9 cellular contexts compared by ENCODE assay signal in the genomic region with DNA sequence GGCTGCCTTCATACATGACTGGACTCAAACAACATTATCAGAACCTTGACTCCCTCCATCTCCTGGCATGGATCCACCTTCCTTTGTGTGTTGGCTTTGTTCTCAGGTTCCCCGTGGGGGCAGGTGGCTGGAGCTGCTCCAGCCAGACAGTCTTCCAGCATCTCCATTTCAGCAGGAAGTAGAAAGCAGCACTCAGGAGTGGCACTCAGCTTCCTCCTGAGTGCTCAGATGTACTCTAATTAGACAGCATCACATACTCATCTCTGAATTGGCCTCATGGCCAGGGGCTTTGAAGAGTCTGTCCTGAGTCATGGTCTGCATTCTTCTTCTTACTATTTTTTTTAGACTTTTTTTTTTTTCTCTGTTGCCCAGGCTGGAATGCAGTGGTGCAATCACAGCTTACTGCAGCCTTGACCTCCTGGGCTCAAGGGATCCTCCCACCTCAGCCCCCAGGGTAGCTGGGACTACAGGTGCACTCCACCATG. TPM values are rescaled to one million over a fixed set of nuclear protein-coding genes. Genes with fewer than 3 reads are reported as not detected.
DNase-seq lines count a peak whose midpoint lies in the region; ATAC-seq and TF ChIP-seq lines count a peak whose summit lies in the region.
"Had no signal": no experiment of that assay in that cellular context is flagged by ENCODE, and none has a peak within 500 bp of the region (broad histone marks: within the 10 kb centered on the region; RNA-seq: fewer than 3 reads in every experiment).

No MANE protein-coding gene starts in this region.

- H3K27me3 ChIP-seq in SK-N-SH (ENCODE audit: insufficient read depth): no peaks in the 10 kb centered on the region

- H3K36me3 ChIP-seq in SK-N-SH (replicated peaks in 1 of 2; ENCODE audit: control insufficient read depth in 1 of 2, insufficient read depth in 2 of 2, low read length in 1 of 2): no peaks in the 10 kb centered on the region

- CTCF ChIA-PET in SK-N-SH (lab: Yijun Ruan, JAX): no interaction called here

- H3K9me3 ChIP-seq in SK-N-SH: no peaks in the 10 kb centered on the region; the same call in 1 of the 2 replicates

- no peak for TF ChIP-seq CTCF in C4-2B (conservative IDR thresholded peaks at IDR 0.05)
- TF ChIP-seq CTCF in SK-N-SH (IDR thresholded peaks at IDR 0.05): no peak

- H3K27ac ChIP-seq in C4-2B: peak overlapping the region; percentile 15
- H3K27ac ChIP-seq in SK-N-SH (ENCODE audit: low read depth in 2 of 2, low read length in 1 of 2): peak overlapping the region in 1 of 2 experiments; percentile 14; a peak in 2 of 4 replicates

- no peaks in the 10 kb centered on the region for H4K20me1 ChIP-seq in SK-N-SH (ENCODE audit: insufficient read depth)

- ATAC-seq in GM18873 (IDR thresholded peaks at IDR 0.05; ENCODE audit: low FRiP score, unreplicated experiment) (no peak), GM21825 (IDR thresholded peaks at IDR 0.05; ENCODE audit: unreplicated experiment) (no peak)
- ATAC-seq: GM12878 had no signal

- no peak overlapping the region for H3K9ac ChIP-seq in SK-N-SH

- H3K4me3 ChIP-seq in SK-N-SH (ENCODE audit: low read depth in 2 of 2, low read length in 1 of 2): no peak overlapping the region
- H3K4me3 ChIP-seq: GM12878 had no signal

- POLR2A ChIA-PET in SK-N-SH (lab: Yijun Ruan, JAX): no interaction called here

- H3K79me2 ChIP-seq in SK-N-SH (ENCODE audit: insufficient read depth): no peaks in the 10 kb centered on the region

- peaks cover 7% of the 10 kb centered on the region for H3F3A ChIP-seq in SK-N-SH (replicated peaks; ENCODE audit: insufficient read depth)

- H2AFZ ChIP-seq in SK-N-SH (ENCODE audit: low read depth): no peak overlapping the region

- no peaks in the 10 kb centered on the region for H3K9me2 ChIP-seq in SK-N-SH

- TF ChIP-seq EP300 in SK-N-SH (IDR thresholded peaks at IDR 0.05; ENCODE audit: borderline replicate concordance in 1 of 2, low read depth in 1 of 2, low read length in 1 of 2): no peak

- in situ Hi-C loops in KBM-7 (cut with MboI; ENCODE audit: low pct_unique_long_range_greater_than_20kb, low sequenced_read_pairs): no loop called here

- WGBS in SK-N-SH (ENCODE audit: low lambda C conversion rate): 13% methylated on average over 1 of the region's 1 CpG

- H3K4me1 ChIP-seq in SK-N-SH (ENCODE audit: control insufficient read depth in 1 of 2, insufficient read depth in 2 of 2, low read depth in 1 of 2, low read length in 1 of 2): peaks cover 0 to 3% of the 10 kb centered on the region in 2 experiments; a peak in 2 of 4 replicates

- H3K4me2 ChIP-seq in SK-N-SH: no peak overlapping the region

- DNase-seq in KBM-7 (peak; percentile 24), SK-N-SH (no peak), islet precursor cell (peak; percentile 94), SK-N-DZ (ENCODE audit: low spot score) (no peak), GM19240 (ENCODE audit: insufficient read length, low spot score) (no peak)

- no peak for TF ChIP-seq RAD21 in SK-N-SH (IDR thresholded peaks at IDR 0.05; ENCODE audit: low read length)

TF ChIP-seq in SK-N-SH, 30 proteins besides CTCF, POLR2A, EP300 and RAD21:
- TF ChIP-seq, protein P1, sequence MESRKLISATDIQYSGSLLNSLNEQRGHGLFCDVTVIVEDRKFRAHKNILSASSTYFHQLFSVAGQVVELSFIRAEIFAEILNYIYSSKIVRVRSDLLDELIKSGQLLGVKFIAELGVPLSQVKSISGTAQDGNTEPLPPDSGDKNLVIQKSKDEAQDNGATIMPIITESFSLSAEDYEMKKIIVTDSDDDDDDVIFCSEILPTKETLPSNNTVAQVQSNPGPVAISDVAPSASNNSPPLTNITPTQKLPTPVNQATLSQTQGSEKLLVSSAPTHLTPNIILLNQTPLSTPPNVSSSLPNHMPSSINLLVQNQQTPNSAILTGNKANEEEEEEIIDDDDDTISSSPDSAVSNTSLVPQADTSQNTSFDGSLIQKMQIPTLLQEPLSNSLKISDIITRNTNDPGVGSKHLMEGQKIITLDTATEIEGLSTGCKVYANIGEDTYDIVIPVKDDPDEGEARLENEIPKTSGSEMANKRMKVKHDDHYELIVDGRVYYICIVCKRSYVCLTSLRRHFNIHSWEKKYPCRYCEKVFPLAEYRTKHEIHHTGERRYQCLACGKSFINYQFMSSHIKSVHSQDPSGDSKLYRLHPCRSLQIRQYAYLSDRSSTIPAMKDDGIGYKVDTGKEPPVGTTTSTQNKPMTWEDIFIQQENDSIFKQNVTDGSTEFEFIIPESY (IDR thresholded peaks at IDR 0.05; ENCODE audit: borderline replicate concordance, low read depth): no peak
- TF ChIP-seq, protein P2, sequence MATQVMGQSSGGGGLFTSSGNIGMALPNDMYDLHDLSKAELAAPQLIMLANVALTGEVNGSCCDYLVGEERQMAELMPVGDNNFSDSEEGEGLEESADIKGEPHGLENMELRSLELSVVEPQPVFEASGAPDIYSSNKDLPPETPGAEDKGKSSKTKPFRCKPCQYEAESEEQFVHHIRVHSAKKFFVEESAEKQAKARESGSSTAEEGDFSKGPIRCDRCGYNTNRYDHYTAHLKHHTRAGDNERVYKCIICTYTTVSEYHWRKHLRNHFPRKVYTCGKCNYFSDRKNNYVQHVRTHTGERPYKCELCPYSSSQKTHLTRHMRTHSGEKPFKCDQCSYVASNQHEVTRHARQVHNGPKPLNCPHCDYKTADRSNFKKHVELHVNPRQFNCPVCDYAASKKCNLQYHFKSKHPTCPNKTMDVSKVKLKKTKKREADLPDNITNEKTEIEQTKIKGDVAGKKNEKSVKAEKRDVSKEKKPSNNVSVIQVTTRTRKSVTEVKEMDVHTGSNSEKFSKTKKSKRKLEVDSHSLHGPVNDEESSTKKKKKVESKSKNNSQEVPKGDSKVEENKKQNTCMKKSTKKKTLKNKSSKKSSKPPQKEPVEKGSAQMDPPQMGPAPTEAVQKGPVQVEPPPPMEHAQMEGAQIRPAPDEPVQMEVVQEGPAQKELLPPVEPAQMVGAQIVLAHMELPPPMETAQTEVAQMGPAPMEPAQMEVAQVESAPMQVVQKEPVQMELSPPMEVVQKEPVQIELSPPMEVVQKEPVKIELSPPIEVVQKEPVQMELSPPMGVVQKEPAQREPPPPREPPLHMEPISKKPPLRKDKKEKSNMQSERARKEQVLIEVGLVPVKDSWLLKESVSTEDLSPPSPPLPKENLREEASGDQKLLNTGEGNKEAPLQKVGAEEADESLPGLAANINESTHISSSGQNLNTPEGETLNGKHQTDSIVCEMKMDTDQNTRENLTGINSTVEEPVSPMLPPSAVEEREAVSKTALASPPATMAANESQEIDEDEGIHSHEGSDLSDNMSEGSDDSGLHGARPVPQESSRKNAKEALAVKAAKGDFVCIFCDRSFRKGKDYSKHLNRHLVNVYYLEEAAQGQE (IDR thresholded peaks at IDR 0.05; ENCODE audit: low read depth, low read length): no peak
- TF ChIP-seq SMC3 (IDR thresholded peaks at IDR 0.05; ENCODE audit: low read depth, low read length): no peak
- no peak for TF ChIP-seq TAF1 (IDR thresholded peaks at IDR 0.05; ENCODE audit: borderline replicate concordance, low read depth, low read length)
- peak; percentile 17; the same call in 1 of the 2 replicates for TF ChIP-seq FOSL2 (IDR thresholded peaks at IDR 0.05; ENCODE audit: borderline replicate concordance, low read depth)
- no peak for TF ChIP-seq MEF2A (IDR thresholded peaks at IDR 0.05; ENCODE audit: borderline replicate concordance, low read depth)
- TF ChIP-seq RXRA (IDR thresholded peaks at IDR 0.05; ENCODE audit: borderline replicate concordance, low read depth): no peak
- TF ChIP-seq GATA2 (CRISPR knock-in tag; IDR thresholded peaks at IDR 0.05): no peak
- TF ChIP-seq FOXM1 (IDR thresholded peaks at IDR 0.05; ENCODE audit: low read depth): no peak
- TF ChIP-seq, protein P3, sequence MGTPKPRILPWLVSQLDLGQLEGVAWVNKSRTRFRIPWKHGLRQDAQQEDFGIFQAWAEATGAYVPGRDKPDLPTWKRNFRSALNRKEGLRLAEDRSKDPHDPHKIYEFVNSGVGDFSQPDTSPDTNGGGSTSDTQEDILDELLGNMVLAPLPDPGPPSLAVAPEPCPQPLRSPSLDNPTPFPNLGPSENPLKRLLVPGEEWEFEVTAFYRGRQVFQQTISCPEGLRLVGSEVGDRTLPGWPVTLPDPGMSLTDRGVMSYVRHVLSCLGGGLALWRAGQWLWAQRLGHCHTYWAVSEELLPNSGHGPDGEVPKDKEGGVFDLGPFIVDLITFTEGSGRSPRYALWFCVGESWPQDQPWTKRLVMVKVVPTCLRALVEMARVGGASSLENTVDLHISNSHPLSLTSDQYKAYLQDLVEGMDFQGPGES (IDR thresholded peaks at IDR 0.05; ENCODE audit: low read depth, low read length): no peak
- no peak for TF ChIP-seq POLR2AphosphoS5 (IDR thresholded peaks at IDR 0.05; ENCODE audit: low read depth, low read length)
- no peak for TF ChIP-seq RFX5 (IDR thresholded peaks at IDR 0.05; ENCODE audit: low read length)
- TF ChIP-seq TCF12 (IDR thresholded peaks at IDR 0.05): no peak
- peak; percentile 9; the same call in 1 of the 2 replicates for TF ChIP-seq NFIC (IDR thresholded peaks at IDR 0.05; ENCODE audit: borderline replicate concordance)
- no peak for TF ChIP-seq JUND (IDR thresholded peaks at IDR 0.05)

RNA-seq across cellular contexts. Expression of a gene that starts 27.9 kb away (rescaled TPM):
- not detected in 2 replicates for polyA plus RNA-seq in SK-N-SH (2012; rRNA removed)
- not detected in 2 replicates for polyA plus RNA-seq in SK-N-SH (2012; cell fraction: cytosol; rRNA removed)
- 0.05 TPM in 1 of 2 replicates, not detected in the other for polyA plus RNA-seq in SK-N-SH (2012; cell fraction: nucleus; rRNA removed)
- polyA plus RNA-seq in SK-N-DZ (2014; cell fraction: cytosol; rRNA removed): 0.38 and 0.39 TPM in 2 replicates
- polyA plus RNA-seq in SK-N-DZ (2014; cell fraction: nucleus; rRNA removed): 0.73 and 1.4 TPM in 2 replicates

RNA-seq across cellular contexts. Expression of a gene that starts 45.1 kb away (rescaled TPM):
- polyA plus RNA-seq in SK-N-SH (2012; rRNA removed): 7.9 and 11.5 TPM in 2 replicates
- polyA plus RNA-seq in SK-N-SH (2012; cell fraction: cytosol; rRNA removed): 11.4 and 12.2 TPM in 2 replicates
- 4.1 and 6.8 TPM in 2 replicates for polyA plus RNA-seq in SK-N-SH (2012; cell fraction: nucleus; rRNA removed)
- polyA plus RNA-seq in SK-N-DZ (2014; cell fraction: cytosol; rRNA removed): 10.5 and 10.9 TPM in 2 replicates
- 3.2 and 4.7 TPM in 2 replicates for polyA plus RNA-seq in SK-N-DZ (2014; cell fraction: nucleus; rRNA removed)

Comparison
In these comparisons a context has a peak if more than half of its experiments do, and no peak if none do; other contexts are left out.
1. DNase-seq: peak in KBM-7 (single experiment) and islet precursor cell (single experiment); none in SK-N-SH (single experiment), SK-N-DZ (single experiment) and GM19240 (single experiment).